8 cellular contexts compared by ENCODE assay signal in the genomic region with DNA sequence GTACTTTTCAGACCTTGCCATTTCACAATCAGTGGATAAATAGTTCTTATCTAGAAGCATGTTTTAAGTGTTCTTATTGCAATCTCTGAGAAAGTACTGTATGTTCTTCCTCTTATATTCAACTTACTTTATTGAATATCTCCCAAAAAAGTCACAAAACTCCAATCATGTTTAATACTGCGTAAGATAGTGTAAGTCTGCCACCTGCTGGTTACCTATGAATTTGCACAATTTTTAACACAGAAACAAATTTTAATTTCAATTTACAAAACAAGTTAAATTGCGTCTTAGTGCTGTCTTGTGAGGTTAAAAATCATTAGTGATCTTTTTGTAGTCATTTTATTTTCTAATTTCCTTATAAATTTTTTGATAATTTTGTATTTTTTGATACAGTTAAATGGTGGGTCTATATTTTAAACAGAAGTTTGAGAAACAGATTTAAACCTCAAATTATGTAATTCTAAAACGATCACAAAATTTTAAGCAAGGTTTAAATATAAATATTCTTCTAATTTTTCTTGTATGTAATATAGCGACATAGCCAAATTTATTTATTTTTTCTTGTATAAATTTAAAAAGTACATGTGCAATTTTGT.
A peak's percentile ranks its signal among the peaks of the same experiment; 100 is the strongest.
DNase-seq lines count a peak whose midpoint lies in the region; ATAC-seq and TF ChIP-seq lines count a peak whose summit lies in the region.

No MANE protein-coding gene starts in this region.

- ATAC-seq in GM18907 (IDR thresholded peaks at IDR 0.05; ENCODE audit: unreplicated experiment), result peak; percentile 48

- peak; percentile 29 for DNase-seq in AG10803 (ENCODE audit: low read depth)
- peak; percentile 10 for DNase-seq in SK-N-DZ (ENCODE audit: low spot score)
- DNase-seq in germinal center (ENCODE audit: low spot score), result peak; percentile 12
- no peak for DNase-seq in thyroid gland
- DNase-seq in epidermal melanocyte (ENCODE audit: insufficient read length, low spot score), result no peak
- no peak for DNase-seq in stimulated activated CD4-positive, alpha-beta T cell treated with anti-CD3 and anti-CD28 coated beads, Interleukin-4, amount 100 ng/mL, for 4 hours
- no peak for DNase-seq in stimulated activated naive CD4-positive, alpha-beta T cell treated with Interleukin-2 at 50 U/mL for 16 hours (lab: John Stamatoyannopoulos, UW)

- no peak for TF ChIP-seq POLR2A in thyroid gland (IDR thresholded peaks at IDR 0.05)

- H3K4me1 ChIP-seq in thyroid gland, result no peaks in the 10 kb centered on the region

- no peaks in the 10 kb centered on the region for H3K27me3 ChIP-seq in thyroid gland

- H3K4me3 ChIP-seq in AG10803 (ENCODE audit: low read length), result no peak overlapping the region
- no peak overlapping the region for H3K4me3 ChIP-seq in thyroid gland (replicated peaks in 1 of 3)

- 26 to 31% methylated on average over 4 of the region's 4 CpGs for WGBS in thyroid gland, 2 donors

- H3K9me3 ChIP-seq in thyroid gland, result no peaks in the 10 kb centered on the region

- H3K27ac ChIP-seq in thyroid gland, result no peak overlapping the region

- H3K36me3 ChIP-seq in thyroid gland, result no peaks in the 10 kb centered on the region

- intact Hi-C loops in thyroid gland (cut with DNase I), result no loop called here

- TF ChIP-seq CTCF in AG10803 (conservative IDR thresholded peaks at IDR 0.05; ENCODE audit: low read length) (peak; percentile 83), thyroid gland (IDR thresholded peaks at IDR 0.05) (peak in 5 of 6 experiments; percentile 36 to 69 (median 62))

Comparison
In these comparisons a context has a peak if more than half of its experiments do, and no peak if none do; other contexts are left out.
1. DNase-seq: peak in AG10803 (single experiment), SK-N-DZ (single experiment) and germinal center (single experiment); none in thyroid gland (0 of 2), epidermal melanocyte (single experiment), stimulated activated CD4-positive, alpha-beta T cell treated with anti-CD3 and anti-CD28 coated beads, Interleukin-4, amount 100 ng/mL, for 4 hours (0 of 2) and stimulated activated naive CD4-positive, alpha-beta T cell treated with Interleukin-2 at 50 U/mL for 16 hours (single experiment).